2 cellular contexts compared by ENCODE assay signal in the genomic region with DNA sequence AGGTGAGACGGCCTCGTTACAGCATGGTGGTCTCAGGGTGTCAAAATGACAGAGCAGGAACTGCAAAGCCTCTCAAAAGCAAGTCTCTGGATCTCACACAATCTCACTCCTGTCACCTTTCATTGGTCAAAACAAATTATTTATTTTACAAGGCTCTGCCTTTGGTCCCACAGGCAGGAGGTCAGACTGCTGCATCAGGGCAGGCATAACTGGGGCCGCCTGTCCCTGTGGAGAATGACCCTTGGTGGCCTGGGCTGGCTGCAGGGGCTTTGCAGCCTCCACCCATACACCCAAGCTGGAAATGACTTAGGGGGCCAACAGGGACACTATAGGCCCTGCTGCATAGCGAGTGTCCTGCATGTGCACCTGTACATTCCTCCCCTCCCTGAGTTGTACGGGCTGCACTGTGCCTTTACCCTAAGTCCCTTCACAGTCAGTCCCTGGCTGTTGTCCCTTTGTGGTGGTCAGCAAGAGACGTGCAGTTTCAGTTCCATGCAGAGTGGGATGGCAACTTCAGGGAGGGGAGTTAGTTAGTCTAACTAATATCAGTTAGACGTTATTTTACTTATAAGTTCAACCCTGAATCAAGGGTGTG.
TF ChIP-seq lines count a peak whose summit lies in the region.

No MANE protein-coding gene starts in this region.

TF ChIP-seq in A549, 52 proteins besides CTCF, POLR2A, EP300 and RAD21:
- no peak for TF ChIP-seq ZFP36 (IDR thresholded peaks at IDR 0.05; ENCODE audit: borderline replicate concordance, partially characterized antibody)
- no peak for TF ChIP-seq ZC3H11A (IDR thresholded peaks at IDR 0.05)
- no peak for TF ChIP-seq HES2 (IDR thresholded peaks at IDR 0.05)
- no peak for TF ChIP-seq FOSB (CRISPR knock-in tag; IDR thresholded peaks at IDR 0.05)
- no peak for TF ChIP-seq JUN (IDR thresholded peaks at IDR 0.05)
- TF ChIP-seq, protein P1, sequence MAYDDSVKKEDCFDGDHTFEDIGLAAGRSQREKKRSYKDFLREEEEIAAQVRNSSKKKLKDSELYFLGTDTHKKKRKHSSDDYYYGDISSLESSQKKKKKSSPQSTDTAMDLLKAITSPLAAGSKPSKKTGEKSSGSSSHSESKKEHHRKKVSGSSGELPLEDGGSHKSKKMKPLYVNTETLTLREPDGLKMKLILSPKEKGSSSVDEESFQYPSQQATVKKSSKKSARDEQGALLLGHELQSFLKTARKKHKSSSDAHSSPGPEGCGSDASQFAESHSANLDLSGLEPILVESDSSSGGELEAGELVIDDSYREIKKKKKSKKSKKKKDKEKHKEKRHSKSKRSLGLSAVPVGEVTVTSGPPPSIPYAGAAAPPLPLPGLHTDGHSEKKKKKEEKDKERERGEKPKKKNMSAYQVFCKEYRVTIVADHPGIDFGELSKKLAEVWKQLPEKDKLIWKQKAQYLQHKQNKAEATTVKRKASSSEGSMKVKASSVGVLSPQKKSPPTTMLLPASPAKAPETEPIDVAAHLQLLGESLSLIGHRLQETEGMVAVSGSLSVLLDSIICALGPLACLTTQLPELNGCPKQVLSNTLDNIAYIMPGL (CRISPR knock-in tag; IDR thresholded peaks at IDR 0.05; ENCODE audit: borderline replicate concordance) = no peak
- TF ChIP-seq HDAC2 (IDR thresholded peaks at IDR 0.05) = no peak
- TF ChIP-seq CBX8 (IDR thresholded peaks at IDR 0.05) = no peak
- no peak for TF ChIP-seq KDM5A (IDR thresholded peaks at IDR 0.05)
- TF ChIP-seq NPAS2 (CRISPR knock-in tag; IDR thresholded peaks at IDR 0.05; ENCODE audit: borderline replicate concordance) = no peak
- TF ChIP-seq ATOH8 (CRISPR knock-in tag; IDR thresholded peaks at IDR 0.05; ENCODE audit: low read depth) = no peak
- TF ChIP-seq, protein P2, sequence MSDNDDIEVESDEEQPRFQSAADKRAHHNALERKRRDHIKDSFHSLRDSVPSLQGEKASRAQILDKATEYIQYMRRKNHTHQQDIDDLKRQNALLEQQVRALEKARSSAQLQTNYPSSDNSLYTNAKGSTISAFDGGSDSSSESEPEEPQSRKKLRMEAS (IDR thresholded peaks at IDR 0.05) = no peak

TF ChIP-seq in H1, 55 proteins besides CTCF, POLR2A, EP300 and RAD21:
- TF ChIP-seq PHF8 (conservative IDR thresholded peaks at IDR 0.05; ENCODE audit: low read depth, low read length) (no peak), SIX5 (IDR thresholded peaks at IDR 0.05; ENCODE audit: low read depth, low read length) (no peak), SUZ12 (IDR thresholded peaks at IDR 0.05; ENCODE audit: low read length) (no peak), KDM1A (IDR thresholded peaks at IDR 0.05; ENCODE audit: borderline replicate concordance, low read length) (no peak)
